Comparison of ENCODE assay signal across 8 cellular contexts in the genomic region with DNA sequence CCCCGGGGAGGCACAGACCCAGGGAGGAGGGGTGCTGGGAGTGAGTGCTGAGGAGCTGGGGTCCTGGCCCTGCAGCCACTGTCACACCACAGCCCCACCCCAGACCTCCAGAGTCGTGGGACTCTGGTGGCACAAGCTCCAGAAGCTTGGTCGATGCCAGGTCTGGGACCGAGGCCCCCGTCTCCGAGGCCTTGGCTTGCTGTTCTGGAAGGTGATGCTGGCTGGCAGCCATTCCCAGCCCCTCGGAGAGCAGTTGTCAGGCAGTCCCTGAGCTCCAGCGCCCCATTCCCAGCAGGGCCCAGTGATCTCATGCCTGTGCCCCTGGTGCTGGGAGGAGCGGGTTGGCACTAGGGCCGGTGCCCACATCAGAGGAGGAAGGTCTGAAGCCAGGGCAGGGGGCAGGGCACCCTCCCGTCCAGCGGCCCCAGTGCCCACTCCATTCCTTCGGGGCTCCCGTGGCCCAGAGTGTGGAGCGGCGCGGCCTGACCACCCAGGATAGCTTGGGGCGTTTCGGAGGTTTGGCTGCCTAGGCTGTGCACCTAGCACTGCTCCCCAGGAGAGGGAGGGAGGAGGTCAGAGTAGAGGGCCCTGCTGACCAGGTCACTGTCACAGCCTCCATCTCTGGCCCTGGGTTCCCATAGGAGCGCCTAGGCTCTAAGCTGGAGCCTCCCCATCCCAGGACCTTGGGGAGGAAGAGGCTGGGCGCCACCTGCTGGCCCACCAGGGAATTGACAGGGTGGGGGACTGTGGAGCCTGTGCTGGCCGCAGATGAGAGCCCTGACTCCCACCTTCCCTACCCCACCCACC. TPM values are rescaled to one million over a fixed set of nuclear protein-coding genes. Genes with fewer than 3 reads are reported as not detected.
DNase-seq lines count a peak whose midpoint lies in the region; ATAC-seq and TF ChIP-seq lines count a peak whose summit lies in the region.

No MANE protein-coding gene starts in this region.

- no peaks in the 10 kb centered on the region for H3K27me3 ChIP-seq in CD8-positive, alpha-beta T cell (ENCODE audit: insufficient read depth, low read length)

- TF ChIP-seq CTCF in CD8-positive, alpha-beta T cell (IDR thresholded peaks at IDR 0.05): no peak
- no peak for TF ChIP-seq CTCF in NB4 (IDR thresholded peaks at IDR 0.05; ENCODE audit: low read depth, low read length)

- H3K36me3 Mint-ChIP-seq in CD8-positive, alpha-beta T cell: no peaks in the 10 kb centered on the region

- H3K4me1 Mint-ChIP-seq in CD8-positive, alpha-beta T cell (ENCODE audit: low read depth): peaks cover 5% of the 10 kb centered on the region

- H3K27ac Mint-ChIP-seq in CD8-positive, alpha-beta T cell: no peak overlapping the region

- H3K27ac ChIP-seq in CD8-positive, alpha-beta T cell (ENCODE audit: low read depth, low read length): no peak overlapping the region

- H3K4me3 ChIP-seq in CD8-positive, alpha-beta T cell (ENCODE audit: low read depth, low read length): no peak overlapping the region
- H3K4me3 ChIP-seq in NB4 (ENCODE audit: low read depth, low read length): no peak overlapping the region

- no peak overlapping the region for H3K4me3 Mint-ChIP-seq in CD8-positive, alpha-beta T cell

- H3K36me3 ChIP-seq in CD8-positive, alpha-beta T cell (ENCODE audit: insufficient read depth, low read length): no peaks in the 10 kb centered on the region

- intact Hi-C loops in CD8-positive, alpha-beta T cell (cut with DNase I, micrococcal nuclease): loop anchor here in 1 of 2 experiments (5.0 kb wide), 1 partner anchor 102 kb away; no protein-coding TSS in a partner anchor

- peak in 5 of 7 experiments; percentile 22 to 62 (median 47) for DNase-seq in CD8-positive, alpha-beta T cell
- peak; percentile 56 for DNase-seq in NB4 (ENCODE audit: low read depth)
- peak; percentile 49 for DNase-seq in activated naive CD4-positive, alpha-beta T cell treated with anti-CD3 and anti-CD28 coated beads, Interleukin-2, amount 50 U/mL, for 16 hours
- peak; percentile 18 for DNase-seq in kidney tubule cell (ENCODE audit: low spot score)
- DNase-seq in stimulated activated naive CD8-positive, alpha-beta T cell treated with anti-CD3 and anti-CD28 coated beads, Interleukin-15, Interleukin-2, amounts not matched to agents 100 U/mL and 50 U/mL, for 24 hours: peak; percentile 63
- DNase-seq in SHP77 treated with DMSO at 0.1 percent for 48 hours (lab: John Stamatoyannopoulos, UW): no peak
- no peak for DNase-seq in germinal center (ENCODE audit: low spot score)

- no peak for TF ChIP-seq POLR2A in NB4 (IDR thresholded peaks at IDR 0.05; ENCODE audit: extremely low read depth, insufficient read length)

- H3K27me3 Mint-ChIP-seq in CD8-positive, alpha-beta T cell (ENCODE audit: low read depth): no peaks in the 10 kb centered on the region

- H3K9me3 ChIP-seq in CD8-positive, alpha-beta T cell (ENCODE audit: low read length): no peaks in the 10 kb centered on the region

- peak; percentile 45 for ATAC-seq in CD8-positive, alpha-beta T cell
- ATAC-seq in stimulated activated naive CD8-positive, alpha-beta T cell treated with anti-CD3 and anti-CD28 coated beads, Interleukin-15, Interleukin-2, amounts not matched to agents 100 U/mL and 50 U/mL, for 24 hours: peak; percentile 23
- no peak for ATAC-seq in HG03378 (IDR thresholded peaks at IDR 0.05; ENCODE audit: unreplicated experiment)

- CTCF ChIA-PET in CD8-positive, alpha-beta T cell (lab: Charles Lee): interaction anchor here (0.6 to 3.9 kb wide), 14 partner anchors 9 to 811 kb away, joined by 3 to 23 read pairs (median 4); no protein-coding TSS in a partner anchor

- no peaks in the 10 kb centered on the region for H3K4me1 ChIP-seq in CD8-positive, alpha-beta T cell (ENCODE audit: insufficient read depth, low read length)

- no peaks in the 10 kb centered on the region for H3K9me3 Mint-ChIP-seq in CD8-positive, alpha-beta T cell

- POLR2A ChIA-PET in CD8-positive, alpha-beta T cell (lab: Charles Lee): no interaction called here

RNA-seq across cellular contexts. Expression of a gene that starts 16.8 kb away (rescaled TPM):
- not detected for total RNA-seq in CD8-positive, alpha-beta T cell

RNA-seq across cellular contexts. Expression of a gene that starts 32.5 kb away (rescaled TPM):
- not detected for total RNA-seq in CD8-positive, alpha-beta T cell

RNA-seq across cellular contexts. Expression of a gene that starts 48.5 kb away (rescaled TPM):
- total RNA-seq in CD8-positive, alpha-beta T cell: not detected

Comparison
In these comparisons a context has a peak if more than half of its experiments do, and no peak if none do; other contexts are left out.
1. DNase-seq: peak in CD8-positive, alpha-beta T cell (5 of 7), NB4 (single experiment), activated naive CD4-positive, alpha-beta T cell treated with anti-CD3 and anti-CD28 coated beads, Interleukin-2, amount 50 U/mL, for 16 hours (single experiment), kidney tubule cell (single experiment) and stimulated activated naive CD8-positive, alpha-beta T cell treated with anti-CD3 and anti-CD28 coated beads, Interleukin-15, Interleukin-2, amounts not matched to agents 100 U/mL and 50 U/mL, for 24 hours (single experiment); none in SHP77 treated with DMSO at 0.1 percent for 48 hours (single experiment) and germinal center (single experiment).